Comparison of ENCODE assay signal across 16 cellular contexts in genomic region chr5:178449163-178450060, GRCh38.
DNase-seq lines count a peak whose midpoint lies in the region; ATAC-seq and TF ChIP-seq lines count a peak whose summit lies in the region.
"Had no signal": no experiment of that assay in that cellular context is flagged by ENCODE, and none has a peak within 500 bp of the region (broad histone marks: within the 10 kb centered on the region; RNA-seq: fewer than 3 reads in every experiment).

No MANE protein-coding gene starts in this region.

- DNase-seq in NCI-H226, result peak; percentile 18
- peak; percentile 35 for DNase-seq in cerebellar cortex (ENCODE audit: low spot score)
- DNase-seq in right lobe of liver, result no peak
- peak; percentile 34 to 67 for DNase-seq in tibial artery
- DNase-seq in activated T-helper 1 cell treated with anti-CD3 and anti-CD28 coated beads, Interleukin-12 subunit alpha, Interleukin-12 subunit beta, Interleukin-2, Interleukin-4 antibody, amounts not matched to agents 30 ng/mL and 10 ng/mL and 1 ng/mL, durations not matched to agents 14 hours and 24 hours and 36 hours (ENCODE audit: low spot score), result no peak
- no peak for DNase-seq in AG20443 (ENCODE audit: low spot score)
- DNase-seq in MV-4-11 (lab: John Stamatoyannopoulos, UW), result no peak
- DNase-seq: anterior cingulate cortex; NCI-H1092; NCI-H69; stimulated activated CD4-positive, alpha-beta T cell treated with anti-CD3 and anti-CD28 coated beads, Interleukin-4, amount 100 ng/mL, for 4 hours had no signal

- ATAC-seq in right lobe of liver, result peak; percentile 66 to 94 (median 78)
- ATAC-seq: gastroesophageal sphincter, T-cell had no signal

- H3K4me1 Mint-ChIP-seq in activated T-helper 1 cell treated with anti-CD3 and anti-CD28 coated beads, Interleukin-12 subunit alpha, Interleukin-12 subunit beta, Interleukin-2, Interleukin-4 antibody, amounts not matched to agents 30 ng/mL and 10 ng/mL and 1 ng/mL, durations not matched to agents 14 hours and 24 hours and 36 hours (ENCODE audit: low read depth), result no peaks in the 10 kb centered on the region
- H3K4me1 Mint-ChIP-seq: B cell, T-cell had no signal

- no peaks in the 10 kb centered on the region for H3K36me3 Mint-ChIP-seq in activated T-helper 1 cell treated with anti-CD3 and anti-CD28 coated beads, Interleukin-12 subunit alpha, Interleukin-12 subunit beta, Interleukin-2, Interleukin-4 antibody, amounts not matched to agents 30 ng/mL and 10 ng/mL and 1 ng/mL, durations not matched to agents 14 hours and 24 hours and 36 hours (ENCODE audit: low read depth)
- H3K36me3 Mint-ChIP-seq: T-cell had no signal

- intact Hi-C loops in right lobe of liver (cut with DNase I), result no loop called here
- intact Hi-C loops in tibial artery (cut with DNase I; ENCODE audit: low total_unique reads), result no loop called here
- intact Hi-C loops in activated T-helper 1 cell treated with anti-CD3 and anti-CD28 coated beads, Interleukin-12 subunit alpha, Interleukin-12 subunit beta, Interleukin-2, Interleukin-4 antibody, amounts not matched to agents 30 ng/mL and 10 ng/mL and 1 ng/mL, durations not matched to agents 14 hours and 24 hours and 36 hours (cut with micrococcal nuclease), result no loop called here

- H3K27ac ChIP-seq in right lobe of liver (no peak overlapping the region), tibial artery (no peak overlapping the region)
- H3K27ac ChIP-seq: epithelial cell of prostate, gastroesophageal sphincter, thoracic aorta had no signal

- H3K4me1 ChIP-seq in right lobe of liver (no peaks in the 10 kb centered on the region), tibial artery (no peaks in the 10 kb centered on the region)
- H3K4me1 ChIP-seq: gastroesophageal sphincter had no signal

- H3K4me3 Mint-ChIP-seq in activated T-helper 1 cell treated with anti-CD3 and anti-CD28 coated beads, Interleukin-12 subunit alpha, Interleukin-12 subunit beta, Interleukin-2, Interleukin-4 antibody, amounts not matched to agents 30 ng/mL and 10 ng/mL and 1 ng/mL, durations not matched to agents 14 hours and 24 hours and 36 hours, result no peak overlapping the region
- H3K4me3 Mint-ChIP-seq: B cell, T-cell had no signal

- H3K27me3 ChIP-seq in right lobe of liver (no peaks in the 10 kb centered on the region), tibial artery (peaks cover 0 to 6% of the 10 kb centered on the region in 2 donors)

- no peaks in the 10 kb centered on the region for H3K36me3 ChIP-seq in right lobe of liver
- H3K36me3 ChIP-seq in tibial artery, result no peaks in the 10 kb centered on the region
- H3K36me3 ChIP-seq: gastroesophageal sphincter, thoracic aorta had no signal

- no peak overlapping the region for H3K27ac Mint-ChIP-seq in activated T-helper 1 cell treated with anti-CD3 and anti-CD28 coated beads, Interleukin-12 subunit alpha, Interleukin-12 subunit beta, Interleukin-2, Interleukin-4 antibody, amounts not matched to agents 30 ng/mL and 10 ng/mL and 1 ng/mL, durations not matched to agents 14 hours and 24 hours and 36 hours
- H3K27ac Mint-ChIP-seq: B cell, T-cell had no signal

- no peaks in the 10 kb centered on the region for H3K9me3 ChIP-seq in right lobe of liver
- no peaks in the 10 kb centered on the region for H3K9me3 ChIP-seq in tibial artery
- H3K9me3 ChIP-seq: gastroesophageal sphincter, thoracic aorta had no signal

- H3K9me3 Mint-ChIP-seq in activated T-helper 1 cell treated with anti-CD3 and anti-CD28 coated beads, Interleukin-12 subunit alpha, Interleukin-12 subunit beta, Interleukin-2, Interleukin-4 antibody, amounts not matched to agents 30 ng/mL and 10 ng/mL and 1 ng/mL, durations not matched to agents 14 hours and 24 hours and 36 hours, result no peaks in the 10 kb centered on the region
- H3K9me3 Mint-ChIP-seq: T-cell had no signal

- peaks cover 2% of the 10 kb centered on the region for H3K27me3 Mint-ChIP-seq in activated T-helper 1 cell treated with anti-CD3 and anti-CD28 coated beads, Interleukin-12 subunit alpha, Interleukin-12 subunit beta, Interleukin-2, Interleukin-4 antibody, amounts not matched to agents 30 ng/mL and 10 ng/mL and 1 ng/mL, durations not matched to agents 14 hours and 24 hours and 36 hours (ENCODE audit: insufficient read depth)

- TF ChIP-seq CTCF in right lobe of liver (IDR thresholded peaks at IDR 0.05), result no peak
- TF ChIP-seq CTCF in tibial artery (IDR thresholded peaks at IDR 0.05), result no peak

- WGBS in right lobe of liver (ENCODE audit: insufficient coverage, low coverage, low lambda C conversion rate, missing lambda C conversion rate), result 62% methylated on average over 19 of the region's 22 CpGs

- H3K4me3 ChIP-seq in right lobe of liver (no peak overlapping the region), tibial artery (no peak overlapping the region)
- H3K4me3 ChIP-seq: gastroesophageal sphincter, thoracic aorta had no signal

- TF ChIP-seq POLR2A in right lobe of liver (IDR thresholded peaks at IDR 0.05), result no peak

Comparison
In these comparisons a context has a peak if more than half of its experiments do, and no peak if none do; other contexts are left out.
1. DNase-seq: peak in NCI-H226 (single experiment), cerebellar cortex (single experiment) and tibial artery (2 of 2); none in right lobe of liver (0 of 3), activated T-helper 1 cell treated with anti-CD3 and anti-CD28 coated beads, Interleukin-12 subunit alpha, Interleukin-12 subunit beta, Interleukin-2, Interleukin-4 antibody, amounts not matched to agents 30 ng/mL and 10 ng/mL and 1 ng/mL, durations not matched to agents 14 hours and 24 hours and 36 hours (single experiment), AG20443 (single experiment) and MV-4-11 (single experiment).